1 cellular context compared by ENCODE assay signal in the genomic region with DNA sequence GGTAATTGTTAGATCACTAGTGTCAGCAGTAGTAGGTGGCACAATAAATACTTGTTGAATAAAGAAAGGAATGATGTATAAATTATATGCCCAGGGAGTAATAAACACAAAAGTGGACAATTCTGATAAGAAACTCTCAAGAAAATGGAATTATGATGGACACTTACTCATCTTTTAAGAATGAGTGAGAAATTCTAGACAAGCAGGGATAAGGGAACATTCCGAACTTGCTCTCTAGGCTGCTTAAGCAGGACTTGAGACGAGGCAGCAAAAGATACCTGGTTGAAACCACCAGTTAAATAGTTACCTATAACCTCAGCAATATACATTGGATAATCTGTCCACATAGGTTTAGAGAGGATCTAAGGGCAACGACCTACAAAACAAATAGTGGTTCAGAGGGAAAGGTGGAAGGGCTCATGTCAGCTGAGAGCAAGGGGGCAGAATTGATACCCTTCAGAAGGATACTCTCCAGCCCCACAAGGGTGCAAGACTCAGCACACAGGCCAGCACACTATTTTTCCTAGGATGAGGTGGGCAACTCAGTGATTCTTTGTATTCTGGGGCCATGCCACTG.
TF ChIP-seq lines count a peak whose summit lies in the region.

No MANE protein-coding gene starts in this region.

TF ChIP-seq in A549, 52 proteins besides CTCF, POLR2A, EP300 and RAD21 (continued from another document):
- TF ChIP-seq PBX3 (IDR thresholded peaks at IDR 0.05) = no peak
- TF ChIP-seq HDAC2 (IDR thresholded peaks at IDR 0.05) = no peak
- no peak for TF ChIP-seq RFX5 (IDR thresholded peaks at IDR 0.05)
